Comparison of ENCODE assay signal across 14 cellular contexts in genomic region chr1:31054349-31054748, GRCh38. TPM values are rescaled to one million over a fixed set of nuclear protein-coding genes. Genes with fewer than 3 reads are reported as not detected.
A peak's percentile ranks its signal among the peaks of the same experiment; 100 is the strongest.
DNase-seq lines count a peak whose midpoint lies in the region; ATAC-seq and TF ChIP-seq lines count a peak whose summit lies in the region.
"Had no signal": no experiment of that assay in that cellular context is flagged by ENCODE, and none has a peak within 500 bp of the region (broad histone marks: within the 10 kb centered on the region; RNA-seq: fewer than 3 reads in every experiment).

No MANE protein-coding gene starts in this region.

- CTCF ChIA-PET in activated B cell treated with CpG ODN at 0.5 μM for 24 hours (lab: Charles Lee) = no interaction called here

- TF ChIP-seq CTCF in activated B cell treated with CpG ODN at 0.5 μM for 24 hours (IDR thresholded peaks at IDR 0.05) (no peak), fibroblast of mammary gland (conservative IDR thresholded peaks at IDR 0.05; ENCODE audit: control insufficient read depth, insufficient read depth, low read depth, low read length) (no peak)

- peak overlapping the region; percentile 18 for H3K27ac Mint-ChIP-seq in activated B cell treated with CpG ODN at 0.5 μM for 24 hours
- H3K27ac Mint-ChIP-seq in stimulated activated memory B cell treated with anti-CD40 and anti-IgM and Interleukin-4, amounts not matched to agents 10 μg/mL and 1 μg/mL and 100 μg/mL, for 72 hours = peak overlapping the region; percentile 68

- no peaks in the 10 kb centered on the region for H3K27me3 Mint-ChIP-seq in activated T-cell treated with anti-CD3 and anti-CD28 coated beads, Interleukin-2, amount 50 U/mL, for 4 hours (ENCODE audit: low read depth)
- no peaks in the 10 kb centered on the region for H3K27me3 Mint-ChIP-seq in activated B cell treated with CpG ODN at 0.5 μM for 24 hours
- no peaks in the 10 kb centered on the region for H3K27me3 Mint-ChIP-seq in stimulated activated memory B cell treated with anti-CD40 and anti-IgM and Interleukin-4, amounts not matched to agents 10 μg/mL and 1 μg/mL and 100 μg/mL, for 72 hours

- intact Hi-C loops in activated B cell treated with CpG ODN at 0.5 μM for 24 hours (cut with micrococcal nuclease) = no loop called here

- no peak for DNase-seq in activated T-cell treated with anti-CD3 and anti-CD28 coated beads, Interleukin-2, amount 50 U/mL, for 4 hours
- no peak for DNase-seq in activated T-cell treated with anti-CD3 and anti-CD28 coated beads, Interleukin-2, amount 50 U/mL, for 1 hour
- DNase-seq in activated B cell treated with CpG ODN at 0.5 μM for 24 hours (no peak), fibroblast of mammary gland (ENCODE audit: low read depth) (peak; percentile 53), islet precursor cell (no peak)
- DNase-seq: ACHN; body of pancreas; effector CD8-positive, alpha-beta T cell; ovary; T1000; uterus had no signal

- POLR2A ChIA-PET in activated B cell treated with CpG ODN at 0.5 μM for 24 hours (lab: Charles Lee) = no interaction called here

- H3K4me1 Mint-ChIP-seq in activated T-cell treated with anti-CD3 and anti-CD28 coated beads, Interleukin-2, amount 50 U/mL, for 4 hours (ENCODE audit: low read depth) = peaks cover 66% of the 10 kb centered on the region
- H3K4me1 Mint-ChIP-seq in activated B cell treated with CpG ODN at 0.5 μM for 24 hours = peaks cover 55% of the 10 kb centered on the region
- H3K4me1 Mint-ChIP-seq in stimulated activated memory B cell treated with anti-CD40 and anti-IgM and Interleukin-4, amounts not matched to agents 10 μg/mL and 1 μg/mL and 100 μg/mL, for 72 hours = peaks cover 61% of the 10 kb centered on the region

- peaks cover 35% of the 10 kb centered on the region for H3K36me3 Mint-ChIP-seq in activated T-cell treated with anti-CD3 and anti-CD28 coated beads, Interleukin-2, amount 50 U/mL, for 4 hours (ENCODE audit: insufficient read depth)
- H3K36me3 Mint-ChIP-seq in activated B cell treated with CpG ODN at 0.5 μM for 24 hours (ENCODE audit: low read depth) = peaks cover 63% of the 10 kb centered on the region
- peaks cover 41% of the 10 kb centered on the region for H3K36me3 Mint-ChIP-seq in stimulated activated memory B cell treated with anti-CD40 and anti-IgM and Interleukin-4, amounts not matched to agents 10 μg/mL and 1 μg/mL and 100 μg/mL, for 72 hours

- H3K4me3 ChIP-seq in fibroblast of mammary gland (ENCODE audit: control insufficient read depth, low read depth, low read length) = no peak overlapping the region
- H3K4me3 ChIP-seq: body of pancreas, ovary, uterus had no signal

- peak; percentile 72 to 78 for ATAC-seq in activated T-cell treated with anti-CD3 and anti-CD28 coated beads, Interleukin-2, amount 50 U/mL, for 4 hours
- ATAC-seq in activated B cell treated with CpG ODN at 0.5 μM for 24 hours (ENCODE audit: low read depth) (peak; percentile 20), GM21825 (IDR thresholded peaks at IDR 0.05; ENCODE audit: unreplicated experiment) (no peak), GM18520 (IDR thresholded peaks at IDR 0.05; ENCODE audit: unreplicated experiment) (no peak)
- ATAC-seq in stimulated activated memory B cell treated with anti-CD40 and anti-IgM and Interleukin-4, amounts not matched to agents 10 μg/mL and 1 μg/mL and 100 μg/mL, for 72 hours = peak; percentile 70
- ATAC-seq: body of pancreas had no signal

- H3K9me3 Mint-ChIP-seq in activated T-cell treated with anti-CD3 and anti-CD28 coated beads, Interleukin-2, amount 50 U/mL, for 4 hours = no peaks in the 10 kb centered on the region
- no peaks in the 10 kb centered on the region for H3K9me3 Mint-ChIP-seq in activated B cell treated with CpG ODN at 0.5 μM for 24 hours
- H3K9me3 Mint-ChIP-seq in stimulated activated memory B cell treated with anti-CD40 and anti-IgM and Interleukin-4, amounts not matched to agents 10 μg/mL and 1 μg/mL and 100 μg/mL, for 72 hours = no peaks in the 10 kb centered on the region

- peak overlapping the region; percentile 6 for H3K4me3 Mint-ChIP-seq in activated T-cell treated with anti-CD3 and anti-CD28 coated beads, Interleukin-2, amount 50 U/mL, for 4 hours
- no peak overlapping the region for H3K4me3 Mint-ChIP-seq in activated B cell treated with CpG ODN at 0.5 μM for 24 hours
- no peak overlapping the region for H3K4me3 Mint-ChIP-seq in stimulated activated memory B cell treated with anti-CD40 and anti-IgM and Interleukin-4, amounts not matched to agents 10 μg/mL and 1 μg/mL and 100 μg/mL, for 72 hours

RNA-seq across cellular contexts. Expression of gene PUM1, which starts 11.2 kb away (rescaled TPM):
- 100 to 1,000 TPM; 104 to 113 (median 110) TPM for total RNA-seq in activated T-cell treated with anti-CD3 and anti-CD28 coated beads, Interleukin-2, amount 50 U/mL, for 4 hours
- 132 and 137 TPM in 2 replicates for total RNA-seq in activated B cell treated with CpG ODN at 0.5 μM for 24 hours

Comparison
In these comparisons a context has a peak if more than half of its experiments do, and no peak if none do; other contexts are left out.
1. ATAC-seq: peak in activated T-cell treated with anti-CD3 and anti-CD28 coated beads, Interleukin-2, amount 50 U/mL, for 4 hours (2 of 2), activated B cell treated with CpG ODN at 0.5 μM for 24 hours (single experiment) and stimulated activated memory B cell treated with anti-CD40 and anti-IgM and Interleukin-4, amounts not matched to agents 10 μg/mL and 1 μg/mL and 100 μg/mL, for 72 hours (single experiment); none in GM21825 (single experiment) and GM18520 (single experiment).